ENCODE assay signal across 34 cellular contexts in the genomic region with DNA sequence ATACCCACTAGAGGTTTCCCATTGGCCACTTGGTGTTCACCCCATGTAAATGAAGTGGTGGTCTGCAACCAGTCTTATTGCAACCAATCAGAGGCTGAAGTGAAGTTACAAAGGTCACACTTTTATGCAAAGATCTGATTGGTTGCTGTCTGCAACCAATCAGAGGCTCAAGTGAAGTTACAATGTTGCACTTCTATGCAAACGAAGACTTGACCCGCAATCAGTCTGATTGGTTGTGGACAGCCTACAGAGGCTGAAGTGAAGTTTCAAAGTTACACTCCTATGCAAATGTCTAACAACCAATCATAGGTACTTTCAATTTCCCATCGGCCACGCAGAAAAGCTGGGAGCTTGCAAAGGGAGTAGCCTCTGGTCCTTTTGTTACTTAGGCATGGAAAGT. TPM values are rescaled to one million over a fixed set of nuclear protein-coding genes. Genes with fewer than 3 reads are reported as not detected.
"Had no signal": no experiment of that assay in that cellular context is flagged by ENCODE, and none has a peak within 500 bp of the region (broad histone marks: within the 10 kb centered on the region; RNA-seq: fewer than 3 reads in every experiment).

No MANE protein-coding gene starts in this region.

- H3K27me3 ChIP-seq: MG63 had no signal

- H3K4me3 ChIP-seq: MG63, PC-9 had no signal

- DNase-seq: activated CD4-positive, alpha-beta T cell treated with anti-CD3 and anti-CD28 coated beads for 36 hours; activated CD4-positive, alpha-beta T cell treated with anti-CD3 and anti-CD28 coated beads, Interleukin-2, amount 10 ng/mL, durations not matched to agents 7 days and 5 days; activated CD4-positive, alpha-beta T cell treated with anti-CD3 and anti-CD28 coated beads, Interleukin-2, amount 50 U/mL, for 48 hours; activated CD8-positive, alpha-beta T cell treated with anti-CD3 and anti-CD28 coated beads, Interleukin-2, amount 10 ng/mL, durations not matched to agents 7 days and 5 days; activated effector memory CD4-positive, alpha-beta T cell treated with Interleukin-2 at 50 U/mL for 16 hours; activated naive CD4-positive, alpha-beta T cell treated with anti-CD3 and anti-CD28 coated beads, Interleukin-2, amount 10 ng/mL, durations not matched to agents 7 days and 5 days; activated naive CD8-positive, alpha-beta T cell treated with anti-CD3 and anti-CD28 coated beads, Interleukin-2, amount 50 U/mL, for 24 hours; activated T-cell treated with anti-CD3 and anti-CD28 coated beads, Interleukin-2, amount 50 U/mL, for 4 hours; anterior cingulate cortex; caudate nucleus; cerebellar nuclear complex; Kasumi-1; MG63; NCI-H1092; NCI-H1436 treated with DMSO at 0.1 percent for 48 hours; NCI-H1694 treated with DMSO at 0.1 percent for 48 hours; NCI-H2029; NCI-H345; NCI-H524 treated with DMSO at 0.1 percent for 48 hours; NK-92 treated with Interleukin-12 subunit alpha and Interleukin-12 subunit beta, amount 100 ng/mL, for 24 hours; PC-9; SIG-M5; T-helper 1 cell; T1000 had no signal

- H3K9me3 Mint-ChIP-seq: activated CD4-positive, alpha-beta T cell treated with anti-CD3 and anti-CD28 coated beads, Interleukin-2, amount 10 ng/mL, durations not matched to agents 7 days and 5 days; activated naive CD4-positive, alpha-beta T cell treated with anti-CD3 and anti-CD28 coated beads, Interleukin-2, amount 10 ng/mL, durations not matched to agents 7 days and 5 days; activated naive CD8-positive, alpha-beta T cell treated with anti-CD3 and anti-CD28 coated beads, Interleukin-2, amount 50 U/mL, for 24 hours; activated T-cell treated with anti-CD3 and anti-CD28 coated beads, Interleukin-2, amount 50 U/mL, for 4 hours; brain; WTC11 had no signal

- H3K4me3 Mint-ChIP-seq: activated CD4-positive, alpha-beta T cell treated with anti-CD3 and anti-CD28 coated beads for 36 hours; activated CD4-positive, alpha-beta T cell treated with anti-CD3 and anti-CD28 coated beads, Interleukin-2, amount 10 ng/mL, durations not matched to agents 7 days and 5 days; activated CD8-positive, alpha-beta T cell treated with anti-CD3 and anti-CD28 coated beads, Interleukin-2, amount 10 ng/mL, durations not matched to agents 7 days and 5 days; activated naive CD4-positive, alpha-beta T cell treated with anti-CD3 and anti-CD28 coated beads, Interleukin-2, amount 10 ng/mL, durations not matched to agents 7 days and 5 days; activated naive CD8-positive, alpha-beta T cell; activated naive CD8-positive, alpha-beta T cell treated with anti-CD3 and anti-CD28 coated beads, Interleukin-2, amount 50 U/mL, for 24 hours; activated T-cell treated with anti-CD3 and anti-CD28 coated beads, Interleukin-2, amount 50 U/mL, for 4 hours; brain; WTC11 had no signal

- H3K27ac ChIP-seq: PC-9, RWPE1 had no signal

- H3K9me3 ChIP-seq: MG63 had no signal

- ATAC-seq: activated CD4-positive, alpha-beta T cell treated with anti-CD3 and anti-CD28 coated beads for 36 hours; activated CD4-positive, CD25-positive, alpha-beta regulatory T cell treated with anti-CD3 and anti-CD28 coated beads, Interleukin-2, amount 50 U/mL, for 24 hours; activated CD8-positive, alpha-beta T cell treated with anti-CD3 and anti-CD28 coated beads, Interleukin-2, amount 10 ng/mL, durations not matched to agents 7 days and 5 days; activated naive CD8-positive, alpha-beta T cell treated with anti-CD3 and anti-CD28 coated beads, Interleukin-2, amount 50 U/mL, for 24 hours; activated T-cell treated with anti-CD3 and anti-CD28 coated beads, Interleukin-2, amount 50 U/mL, for 4 hours; Right ventricle myocardium inferior; SK-N-SH treated with all-trans-retinoic acid at 6 μM for 48 hours; WTC11 had no signal

- H3K36me3 Mint-ChIP-seq: activated naive CD4-positive, alpha-beta T cell treated with anti-CD3 and anti-CD28 coated beads, Interleukin-2, amount 10 ng/mL, durations not matched to agents 7 days and 5 days; activated naive CD8-positive, alpha-beta T cell; brain; WTC11 had no signal

- H3K36me3 ChIP-seq: MG63 had no signal

- H3K4me1 Mint-ChIP-seq: activated CD4-positive, alpha-beta T cell treated with anti-CD3 and anti-CD28 coated beads for 36 hours; activated naive CD8-positive, alpha-beta T cell treated with anti-CD3 and anti-CD28 coated beads, Interleukin-2, amount 50 U/mL, for 24 hours; brain had no signal

- H3K27me3 Mint-ChIP-seq: activated CD4-positive, alpha-beta T cell treated with anti-CD3 and anti-CD28 coated beads for 36 hours; activated CD4-positive, alpha-beta T cell treated with anti-CD3 and anti-CD28 coated beads, Interleukin-2, amount 10 ng/mL, durations not matched to agents 7 days and 5 days; activated naive CD8-positive, alpha-beta T cell; activated naive CD8-positive, alpha-beta T cell treated with anti-CD3 and anti-CD28 coated beads, Interleukin-2, amount 50 U/mL, for 24 hours; brain had no signal

- H3K27ac Mint-ChIP-seq: activated CD4-positive, alpha-beta T cell treated with anti-CD3 and anti-CD28 coated beads for 36 hours; activated CD4-positive, alpha-beta T cell treated with anti-CD3 and anti-CD28 coated beads, Interleukin-2, amount 10 ng/mL, durations not matched to agents 7 days and 5 days; activated CD8-positive, alpha-beta T cell treated with anti-CD3 and anti-CD28 coated beads, Interleukin-2, amount 10 ng/mL, durations not matched to agents 7 days and 5 days; activated naive CD4-positive, alpha-beta T cell treated with anti-CD3 and anti-CD28 coated beads, Interleukin-2, amount 10 ng/mL, durations not matched to agents 7 days and 5 days; activated naive CD8-positive, alpha-beta T cell; activated naive CD8-positive, alpha-beta T cell treated with anti-CD3 and anti-CD28 coated beads, Interleukin-2, amount 50 U/mL, for 24 hours; brain; WTC11 had no signal

RNA-seq across cellular contexts. Expression of a gene that starts 22.3 kb away (rescaled TPM):
- total RNA-seq: bronchial epithelial cell, NCI-H460, PC-9, SK-MEL-5 had no signal
